17 cellular contexts compared by ENCODE assay signal in the genomic region with DNA sequence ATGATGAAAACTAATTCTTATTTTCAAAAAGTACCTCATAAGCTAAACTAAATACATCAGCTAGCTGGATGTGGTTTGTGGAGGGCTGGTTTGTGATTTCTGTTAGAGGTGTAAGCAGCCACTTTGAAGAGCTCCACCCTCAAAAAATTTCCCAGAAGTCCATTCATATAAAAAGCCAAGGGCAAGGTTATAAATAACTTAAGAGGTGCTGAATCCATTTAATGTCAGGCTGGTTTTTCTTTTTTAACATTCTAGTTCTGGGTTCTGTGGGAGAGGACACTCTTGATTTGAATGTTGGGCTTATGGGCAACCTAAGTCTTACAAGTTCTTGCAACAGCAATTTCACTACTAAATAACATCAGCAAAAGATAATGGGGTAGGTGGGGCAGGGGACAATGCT. TPM values are rescaled to one million over a fixed set of nuclear protein-coding genes. Genes with fewer than 3 reads are reported as not detected.
A peak's percentile ranks its signal among the peaks of the same experiment; 100 is the strongest.
DNase-seq lines count a peak whose midpoint lies in the region; ATAC-seq and FAIRE-seq lines count a peak whose summit lies in the region.
"Had no signal": no experiment of that assay in that cellular context is flagged by ENCODE, and none has a peak within 500 bp of the region (broad histone marks: within the 10 kb centered on the region; RNA-seq: fewer than 3 reads in every experiment).

No MANE protein-coding gene starts in this region.

- POLR2A ChIA-PET in naive thymus-derived CD8-positive, alpha-beta T cell (lab: Charles Lee), result interaction anchor here (0.6 to 5.8 kb wide), 6 partner anchors 164 to 256 kb away, joined by 3 to 55 read pairs (median 4); partner anchors contain the start of genes ARSG and SLC16A6

- H3K27me3 Mint-ChIP-seq in activated T-helper 1 cell treated with anti-CD3 and anti-CD28 coated beads, Interleukin-12 subunit alpha, Interleukin-12 subunit beta, Interleukin-2, Interleukin-4 antibody, amounts not matched to agents 30 ng/mL and 10 ng/mL and 1 ng/mL, durations not matched to agents 14 hours and 24 hours and 36 hours (ENCODE audit: insufficient read depth), result no peaks in the 10 kb centered on the region
- no peaks in the 10 kb centered on the region for H3K27me3 Mint-ChIP-seq in naive thymus-derived CD8-positive, alpha-beta T cell

- no peaks in the 10 kb centered on the region for H3K36me3 Mint-ChIP-seq in activated T-helper 1 cell treated with anti-CD3 and anti-CD28 coated beads, Interleukin-12 subunit alpha, Interleukin-12 subunit beta, Interleukin-2, Interleukin-4 antibody, amounts not matched to agents 30 ng/mL and 10 ng/mL and 1 ng/mL, durations not matched to agents 14 hours and 24 hours and 36 hours (ENCODE audit: low read depth)
- no peaks in the 10 kb centered on the region for H3K36me3 Mint-ChIP-seq in naive thymus-derived CD8-positive, alpha-beta T cell

- intact Hi-C loops in activated T-helper 1 cell treated with anti-CD3 and anti-CD28 coated beads, Interleukin-12 subunit alpha, Interleukin-12 subunit beta, Interleukin-2, Interleukin-4 antibody, amounts not matched to agents 30 ng/mL and 10 ng/mL and 1 ng/mL, durations not matched to agents 14 hours and 24 hours and 36 hours (cut with micrococcal nuclease), result loop anchor here (1.0 to 5.0 kb wide), 7 partner anchors 113 to 743 kb away; partner anchors contain the start of genes BPTF and NOL11

- DNase-seq in NK-92 treated with Interleukin-12 subunit alpha and Interleukin-12 subunit beta, amount 100 ng/mL, for 24 hours (lab: John Stamatoyannopoulos, UW), result peak; percentile 49
- no peak for DNase-seq in NK-92 (lab: John Stamatoyannopoulos, UW; ENCODE audit: unreplicated experiment)
- no peak for DNase-seq in GM18507 (ENCODE audit: extremely low spot score, insufficient read length, low read depth)
- peak; percentile 43 for DNase-seq in activated T-helper 1 cell treated with anti-CD3 and anti-CD28 coated beads, Interleukin-12 subunit alpha, Interleukin-12 subunit beta, Interleukin-2, Interleukin-4 antibody, amounts not matched to agents 30 ng/mL and 10 ng/mL and 1 ng/mL, durations not matched to agents 14 hours and 24 hours and 36 hours (ENCODE audit: low spot score)
- DNase-seq in naive thymus-derived CD8-positive, alpha-beta T cell, result peak in 6 of 10 donors; percentile 24 to 74 (median 52)
- no peak for DNase-seq in NOMO-1 treated with dmso at 0.1 percent for 144 hours (lab: John Stamatoyannopoulos, UW; ENCODE audit: unreplicated experiment)
- no peak for DNase-seq in dedifferentiated amniotic fluid mesenchymal stem cell (ENCODE audit: extremely low spot score)
- DNase-seq: activated CD4-positive, alpha-beta T cell treated with anti-CD3 and anti-CD28 coated beads for 4 hours; aorta; hypothalamus; KBM-7; NCI-H1694; NCI-H748 treated with DMSO at 0.1 percent for 48 hours; occipital lobe had no signal

- H3K4me1 Mint-ChIP-seq in activated T-helper 1 cell treated with anti-CD3 and anti-CD28 coated beads, Interleukin-12 subunit alpha, Interleukin-12 subunit beta, Interleukin-2, Interleukin-4 antibody, amounts not matched to agents 30 ng/mL and 10 ng/mL and 1 ng/mL, durations not matched to agents 14 hours and 24 hours and 36 hours (ENCODE audit: low read depth), result peaks cover 68% of the 10 kb centered on the region
- peaks cover 18 to 63% (median 50%) of the 10 kb centered on the region in 4 donors for H3K4me1 Mint-ChIP-seq in naive thymus-derived CD8-positive, alpha-beta T cell

- peak; percentile 69 for FAIRE-seq in GM18507 (lab: Jason Lieb, UNC)
- FAIRE-seq: A204.1, endometrium had no signal

- peak in 1 of 2 donors; percentile 7 for ATAC-seq in naive thymus-derived CD8-positive, alpha-beta T cell
- no peak for ATAC-seq in HG03442 (IDR thresholded peaks at IDR 0.05; ENCODE audit: unreplicated experiment)

- peak overlapping the region; percentile 44 for H3K4me3 Mint-ChIP-seq in activated T-helper 1 cell treated with anti-CD3 and anti-CD28 coated beads, Interleukin-12 subunit alpha, Interleukin-12 subunit beta, Interleukin-2, Interleukin-4 antibody, amounts not matched to agents 30 ng/mL and 10 ng/mL and 1 ng/mL, durations not matched to agents 14 hours and 24 hours and 36 hours
- H3K4me3 Mint-ChIP-seq in naive thymus-derived CD8-positive, alpha-beta T cell, result peak overlapping the region in 8 of 10 donors; percentile 16 to 64 (median 37)

- no peaks in the 10 kb centered on the region for H3K9me3 Mint-ChIP-seq in activated T-helper 1 cell treated with anti-CD3 and anti-CD28 coated beads, Interleukin-12 subunit alpha, Interleukin-12 subunit beta, Interleukin-2, Interleukin-4 antibody, amounts not matched to agents 30 ng/mL and 10 ng/mL and 1 ng/mL, durations not matched to agents 14 hours and 24 hours and 36 hours
- H3K9me3 Mint-ChIP-seq in naive thymus-derived CD8-positive, alpha-beta T cell, result no peaks in the 10 kb centered on the region

- H3K27ac Mint-ChIP-seq in activated T-helper 1 cell treated with anti-CD3 and anti-CD28 coated beads, Interleukin-12 subunit alpha, Interleukin-12 subunit beta, Interleukin-2, Interleukin-4 antibody, amounts not matched to agents 30 ng/mL and 10 ng/mL and 1 ng/mL, durations not matched to agents 14 hours and 24 hours and 36 hours, result peak overlapping the region; percentile 90
- H3K27ac Mint-ChIP-seq in naive thymus-derived CD8-positive, alpha-beta T cell, result peak overlapping the region; percentile 17 to 89 (median 66)

RNA-seq across cellular contexts. Expression of gene WIPI1, which starts 3.4 kb away (rescaled TPM):
- 11.5 and 13.1 TPM in 2 replicates for total RNA-seq in activated T-helper 1 cell treated with anti-CD3 and anti-CD28 coated beads, Interleukin-12 subunit alpha, Interleukin-12 subunit beta, Interleukin-2, Interleukin-4 antibody, amounts not matched to agents 30 ng/mL and 10 ng/mL and 1 ng/mL, durations not matched to agents 14 hours and 24 hours and 36 hours
- total RNA-seq in naive thymus-derived CD8-positive, alpha-beta T cell, result 1 to 10 TPM; 3.2 to 3.5 TPM
- polyA plus RNA-seq in naive thymus-derived CD8-positive, alpha-beta T cell, result 1 to 10 TPM; 2.5 to 8.3 (median 2.7) TPM

RNA-seq across cellular contexts. Expression of gene PRKAR1A, which starts 51.5 kb away (rescaled TPM):
- total RNA-seq in activated T-helper 1 cell treated with anti-CD3 and anti-CD28 coated beads, Interleukin-12 subunit alpha, Interleukin-12 subunit beta, Interleukin-2, Interleukin-4 antibody, amounts not matched to agents 30 ng/mL and 10 ng/mL and 1 ng/mL, durations not matched to agents 14 hours and 24 hours and 36 hours, result 209 and 214 TPM in 2 replicates
- 100 to 1,000 TPM; 145 to 157 TPM for total RNA-seq in naive thymus-derived CD8-positive, alpha-beta T cell
- polyA plus RNA-seq in naive thymus-derived CD8-positive, alpha-beta T cell, result 100 to 1,000 TPM; 153 to 203 (median 175) TPM

Comparison
In these comparisons a context has a peak if more than half of its experiments do, and no peak if none do; other contexts are left out.
1. DNase-seq: peak in NK-92 treated with Interleukin-12 subunit alpha and Interleukin-12 subunit beta, amount 100 ng/mL, for 24 hours (single experiment), activated T-helper 1 cell treated with anti-CD3 and anti-CD28 coated beads, Interleukin-12 subunit alpha, Interleukin-12 subunit beta, Interleukin-2, Interleukin-4 antibody, amounts not matched to agents 30 ng/mL and 10 ng/mL and 1 ng/mL, durations not matched to agents 14 hours and 24 hours and 36 hours (single experiment) and naive thymus-derived CD8-positive, alpha-beta T cell (6 of 10); none in NK-92 (single experiment), GM18507 (single experiment), NOMO-1 treated with dmso at 0.1 percent for 144 hours (single experiment) and dedifferentiated amniotic fluid mesenchymal stem cell (single experiment).